In genomic region chr16:9153502-9153864, GRCh38 we compare ENCODE assay signal across 22 cellular contexts.
DNase-seq lines count a peak whose midpoint lies in the region; ATAC-seq, FAIRE-seq and TF ChIP-seq lines count a peak whose summit lies in the region.
"Had no signal": no experiment of that assay in that cellular context is flagged by ENCODE, and none has a peak within 500 bp of the region (broad histone marks: within the 10 kb centered on the region; RNA-seq: fewer than 3 reads in every experiment).

No MANE protein-coding gene starts in this region.

- H3K4me1 ChIP-seq in HepG2 (ENCODE audit: insufficient read depth, low read length) (peaks cover 24% of the 10 kb centered on the region), right lobe of liver (no peaks in the 10 kb centered on the region), K562 (replicated peaks in 1 of 2; ENCODE audit: control insufficient read depth in 2 of 2, insufficient read depth in 2 of 2, low read length in 2 of 2) (peaks cover 0 to 5% of the 10 kb centered on the region in 2 experiments; a peak in 2 of 5 replicates), PC-3 (ENCODE audit: insufficient read depth, low read length) (no peaks in the 10 kb centered on the region)
- H3K4me1 ChIP-seq: Caco-2 had no signal

- H3K9me3 ChIP-seq in HepG2 (ENCODE audit: low read length) (no peaks in the 10 kb centered on the region), right lobe of liver (no peaks in the 10 kb centered on the region), K562 (replicated peaks; ENCODE audit: control insufficient read depth, insufficient read depth, low read depth, low read length) (no peaks in the 10 kb centered on the region), PC-3 (ENCODE audit: low read length) (no peaks in the 10 kb centered on the region)
- H3K9me3 ChIP-seq: BLaER1, Caco-2 had no signal

- H3K9me3 Mint-ChIP-seq in nephron progenitor cell = peaks cover 8% of the 10 kb centered on the region
- H3K9me3 Mint-ChIP-seq: CD8-positive, alpha-beta T cell had no signal

- H3K27ac Mint-ChIP-seq in nephron progenitor cell = peak overlapping the region; percentile 36
- H3K27ac Mint-ChIP-seq: B cell; CD8-positive, alpha-beta T cell had no signal

- TF ChIP-seq POLR2A in HepG2 (IDR thresholded peaks at IDR 0.05; ENCODE audit: insufficient read depth in 1 of 2, low read depth in 2 of 2, low read length in 2 of 2) (no peak), right lobe of liver (IDR thresholded peaks at IDR 0.05) (no peak), K562 (conservative IDR thresholded peaks at IDR 0.05) (no peak)

- no peak overlapping the region for H3K27ac ChIP-seq in HepG2 (ENCODE audit: extremely low read length, insufficient read depth, low read length)
- no peak overlapping the region for H3K27ac ChIP-seq in right lobe of liver
- H3K27ac ChIP-seq in K562 (ENCODE audit: extremely low read depth, low read depth, low read length) = no peak overlapping the region
- H3K27ac ChIP-seq in PC-3 (ENCODE audit: low read length) = no peak overlapping the region
- H3K27ac ChIP-seq: 22Rv1, BLaER1, C4-2B had no signal

- intact Hi-C loops in HepG2 (cut with micrococcal nuclease; ENCODE audit: unreplicated experiment) = no loop called here
- intact Hi-C loops in right lobe of liver (cut with DNase I) = no loop called here
- intact Hi-C loops in K562 (cut with micrococcal nuclease) = no loop called here
- intact Hi-C loops in PC-3 (cut with micrococcal nuclease) = no loop called here

- no peak overlapping the region for H3K4me3 Mint-ChIP-seq in nephron progenitor cell
- H3K4me3 Mint-ChIP-seq: B cell; CD4-positive, CD25-positive, alpha-beta regulatory T cell; CD8-positive, alpha-beta T cell; GM23338 had no signal

- H3K4me2 ChIP-seq in HepG2 (ENCODE audit: low read depth, low read length) = no peak overlapping the region
- no peak overlapping the region for H3K4me2 ChIP-seq in K562 (ENCODE audit: insufficient read depth, low read length)
- no peak overlapping the region for H3K4me2 ChIP-seq in PC-3 (ENCODE audit: low read length)
- H3K4me2 ChIP-seq: BLaER1 had no signal

- H3K27me3 ChIP-seq in HepG2 (ENCODE audit: control insufficient read depth in 1 of 2, insufficient read depth in 2 of 2, low read length in 2 of 2) (peaks cover 5 to 35% of the 10 kb centered on the region in 2 experiments), right lobe of liver (no peaks in the 10 kb centered on the region), K562 (ENCODE audit: control insufficient read depth in 2 of 2, insufficient read depth in 2 of 2, low read length in 2 of 2) (peaks cover 18 to 39% of the 10 kb centered on the region in 2 experiments), PC-3 (ENCODE audit: low read length) (peaks cover 7% of the 10 kb centered on the region)
- H3K27me3 ChIP-seq: BLaER1 had no signal

- ATAC-seq in HepG2 (no peak), right lobe of liver (no peak), K562 (no peak), PC-3 (no peak)
- ATAC-seq: CD8-positive, alpha-beta T cell; GM12878; GM23338 had no signal

- peaks cover 36% of the 10 kb centered on the region for H3K4me1 Mint-ChIP-seq in nephron progenitor cell
- H3K4me1 Mint-ChIP-seq: B cell; CD4-positive, CD25-positive, alpha-beta regulatory T cell had no signal

- H4K20me1 ChIP-seq in HepG2 (ENCODE audit: insufficient read depth, low read length) = no peaks in the 10 kb centered on the region
- H4K20me1 ChIP-seq in K562 (replicated peaks; ENCODE audit: control insufficient read depth, insufficient read depth, low read length) = no peaks in the 10 kb centered on the region
- no peaks in the 10 kb centered on the region for H4K20me1 ChIP-seq in PC-3 (ENCODE audit: low read length)
- H4K20me1 ChIP-seq: BLaER1 had no signal

- no peak overlapping the region for H3K9ac ChIP-seq in HepG2 (ENCODE audit: insufficient read depth, low read depth, low read length)
- H3K9ac ChIP-seq in K562 (ENCODE audit: insufficient read depth in 1 of 2, low read depth in 2 of 2, low read length in 2 of 2) = no peak overlapping the region
- no peak overlapping the region for H3K9ac ChIP-seq in PC-3 (ENCODE audit: low read length)
- H3K9ac ChIP-seq: BLaER1 had no signal

- CTCF ChIA-PET in HepG2 (lab: Yijun Ruan, JAX; ENCODE audit: low intra/inter-chr PET ratio, low total read pairs) = no interaction called here
- CTCF ChIA-PET in K562 (lab: Yijun Ruan, JAX; ENCODE audit: low intra/inter-chr PET ratio) = no interaction called here
- CTCF ChIA-PET in PC-3 (lab: Charles Lee) = no interaction called here

- no peak for TF ChIP-seq RAD21 in HepG2 (CRISPR knock-in tag; IDR thresholded peaks at IDR 0.05)
- TF ChIP-seq RAD21 in K562 (CRISPR knock-in tag; conservative IDR thresholded peaks at IDR 0.05 in 1 of 2, IDR thresholded peaks at IDR 0.05 in 1 of 2) = no peak

- no peaks in the 10 kb centered on the region for H3K36me3 Mint-ChIP-seq in nephron progenitor cell (ENCODE audit: low read depth)
- H3K36me3 Mint-ChIP-seq: CD4-positive, CD25-positive, alpha-beta regulatory T cell; CD8-positive, alpha-beta T cell had no signal

- FAIRE-seq in HepG2 (lab: Jason Lieb, UNC) (no peak), K562 (lab: Jason Lieb, UNC) (peak; percentile 52)
- FAIRE-seq: A204.1, GM12878, GM18507 had no signal

- H3K36me3 ChIP-seq in HepG2 (replicated peaks in 1 of 2; ENCODE audit: control insufficient read depth in 1 of 2, insufficient read depth in 2 of 2, low read length in 2 of 2) = no peaks in the 10 kb centered on the region
- no peaks in the 10 kb centered on the region for H3K36me3 ChIP-seq in right lobe of liver
- H3K36me3 ChIP-seq in K562 (ENCODE audit: control insufficient read depth, insufficient read depth, low read length) = no peaks in the 10 kb centered on the region
- no peaks in the 10 kb centered on the region for H3K36me3 ChIP-seq in PC-3 (ENCODE audit: low read depth, low read length)
- H3K36me3 ChIP-seq: BLaER1 had no signal

- H2AFZ ChIP-seq in HepG2 (ENCODE audit: low read length) = no peak overlapping the region
- no peak overlapping the region for H2AFZ ChIP-seq in K562 (ENCODE audit: low read depth, low read length)
- H2AFZ ChIP-seq in PC-3 (ENCODE audit: low read length) = no peak overlapping the region
- H2AFZ ChIP-seq: GM23338 had no signal

- TF ChIP-seq CTCF in HepG2 (CRISPR knock-in tag; IDR thresholded peaks at IDR 0.05) (no peak), right lobe of liver (IDR thresholded peaks at IDR 0.05) (no peak), K562 (IDR thresholded peaks at IDR 0.05 in 2 of 3, conservative IDR thresholded peaks at IDR 0.05 in 1 of 3; ENCODE audit: insufficient read depth in 2 of 3, low read depth in 1 of 3, low read length in 3 of 3) (no peak), nephron progenitor cell (IDR thresholded peaks at IDR 0.05) (no peak), PC-3 (conservative IDR thresholded peaks at IDR 0.05; ENCODE audit: low read depth, low read length) (no peak)

- peaks cover 17% of the 10 kb centered on the region for H3K27me3 Mint-ChIP-seq in nephron progenitor cell (ENCODE audit: low read depth, poor library complexity)

- BruUV-seq in HepG2 (replicated peaks; lab: Mats Ljungman, UMichigan) (no TSS peak), K562 (replicated peaks; lab: Mats Ljungman, UMichigan) (no TSS peak), PC-3 (replicated peaks; lab: Mats Ljungman, UMichigan) (no TSS peak)

- H3K79me2 ChIP-seq in HepG2 (ENCODE audit: insufficient read depth, low read length) (no peaks in the 10 kb centered on the region), K562 (ENCODE audit: control insufficient read depth, insufficient read depth, low read length) (no peaks in the 10 kb centered on the region), PC-3 (ENCODE audit: low read length) (no peaks in the 10 kb centered on the region)

- no peak for TF ChIP-seq EP300 in HepG2 (IDR thresholded peaks at IDR 0.05; ENCODE audit: low read depth in 2 of 2, low read length in 2 of 2)
- no peak for TF ChIP-seq EP300 in HepG2 (CRISPR knock-in tag; IDR thresholded peaks at IDR 0.05; ENCODE audit: borderline replicate concordance)
- no peak for TF ChIP-seq EP300 in K562 (IDR thresholded peaks at IDR 0.05; ENCODE audit: low read length)

- DNase-seq in HepG2 (ENCODE audit: low spot score) (no peak), right lobe of liver (no peak), K562 (ENCODE audit: extremely low read depth in 1 of 4, low spot score in 3 of 4) (no peak), nephron progenitor cell (no peak), ureter (ENCODE audit: low spot score) (no peak), PC-3 (no peak)
- DNase-seq: Caco-2; CD4-positive, CD25-positive, alpha-beta regulatory T cell; CD8-positive, alpha-beta T cell; DMS153; EL; GDM1; H7; HCEC 1CT had no signal

- WGBS in HepG2 (ENCODE audit: low lambda C conversion rate) = 19% methylated on average over 4 of the region's 4 CpGs
- 69% methylated on average over 4 of the region's 4 CpGs for WGBS in right lobe of liver (ENCODE audit: insufficient coverage, low coverage, low lambda C conversion rate, missing lambda C conversion rate)
- 13% methylated on average over 4 of the region's 4 CpGs for WGBS in K562 (ENCODE audit: insufficient coverage, low coverage, missing lambda C conversion rate)

- no peaks in the 10 kb centered on the region for H3K9me2 ChIP-seq in PC-3 (replicated peaks; ENCODE audit: low read length)

- no peak overlapping the region for H3K4me3 ChIP-seq in HepG2 (replicated peaks in 1 of 3; ENCODE audit: insufficient read depth in 1 of 3, low read depth in 2 of 3, low read length in 3 of 3)
- no peak overlapping the region for H3K4me3 ChIP-seq in right lobe of liver
- H3K4me3 ChIP-seq in K562 = no peak overlapping the region
- H3K4me3 ChIP-seq in PC-3 (ENCODE audit: low read length) = no peak overlapping the region
- H3K4me3 ChIP-seq: BLaER1, GM12878 had no signal

- POLR2A ChIA-PET in HepG2 (lab: Yijun Ruan, JAX) (no interaction called here), K562 (lab: Yijun Ruan, JAX) (no interaction called here), PC-3 (lab: Charles Lee; ENCODE audit: unreplicated experiment) (no interaction called here)

- H3F3A ChIP-seq in PC-3 (ENCODE audit: low read length, unreplicated experiment) = no peaks in the 10 kb centered on the region

- no peaks in the 10 kb centered on the region for H3K9me1 ChIP-seq in K562 (ENCODE audit: control insufficient read depth, insufficient read depth, low read length)

- in situ Hi-C loops in HepG2 (cut with HindIII; ENCODE audit: extremely low pct_ligation_motif_present, low pct_unique_long_range_greater_than_20kb) (no loop called here), K562 (cut with MboI) (no loop called here)

TF ChIP-seq in HepG2, 621 proteins besides CTCF, POLR2A, EP300 and RAD21 (continues in another document):
- no peak for TF ChIP-seq ZBTB1 (CRISPR knock-in tag; IDR thresholded peaks at IDR 0.05; ENCODE audit: borderline replicate concordance)

Comparison
In these comparisons a context has a peak if more than half of its experiments do, and no peak if none do; other contexts are left out.
1. Of the 241 proteins assayed by ChIP-seq in both HepG2 and K562: peak only in HepG2: DPF2; only in K562: ARHGAP35, HBP1, PHF20 and PHF21A; in both: none; in neither: 234; mixed calls (peak in some experiments, not most) for 2.